ENCODE assay signal across 25 cellular contexts in genomic region chr6:127176175-127176574, GRCh38. TPM values are rescaled to one million over a fixed set of nuclear protein-coding genes. Genes with fewer than 3 reads are reported as not detected.
DNase-seq lines count a peak whose midpoint lies in the region; ATAC-seq, FAIRE-seq and TF ChIP-seq lines count a peak whose summit lies in the region.
"Had no signal": no experiment of that assay in that cellular context is flagged by ENCODE, and none has a peak within 500 bp of the region (broad histone marks: within the 10 kb centered on the region; RNA-seq: fewer than 3 reads in every experiment).

No MANE protein-coding gene starts in this region.

- H3K9me1 ChIP-seq in K562 (ENCODE audit: control insufficient read depth, insufficient read depth, low read length): no peaks in the 10 kb centered on the region

- no peak overlapping the region for H3K18ac ChIP-seq in mesenchymal stem cell (ENCODE audit: low read depth in 1 of 2, low read length in 2 of 2)

- DNase-seq in A549 (ENCODE audit: low read depth in 1 of 2, low spot score in 1 of 2): peak in 1 of 2 experiments; percentile 36
- DNase-seq in GM23248: peak; percentile 46
- DNase-seq in K562 (ENCODE audit: extremely low read depth in 1 of 4, low spot score in 3 of 4): no peak
- peak; percentile 36 for DNase-seq in mesenchymal stem cell
- no peak for DNase-seq in T-helper 17 cell
- DNase-seq in NCI-H1105 treated with DMSO at 0.1 percent for 48 hours (lab: John Stamatoyannopoulos, UW): no peak
- no peak for DNase-seq in naive thymus-derived CD4-positive, alpha-beta T cell
- DNase-seq: activated CD8-positive, alpha-beta T cell treated with anti-CD3 and anti-CD28 coated beads for 36 hours; activated T-cell treated with anti-CD3 and anti-CD28 coated beads, Interleukin-2, amount 50 U/mL, for 4 hours; brain microvascular endothelial cell; Caco-2; H9; KBM-7; NCI-H1417 treated with DMSO at 0.1 percent for 48 hours; NCI-H2171 treated with DMSO at 0.1 percent for 48 hours; stimulated activated CD4-positive, alpha-beta T cell treated with anti-CD3 and anti-CD28 coated beads, Interleukin-2, amount 100 ng/mL, for 24 hours; T-cell had no signal

- H3K36me3 ChIP-seq in GM23248 (ENCODE audit: low read depth): no peaks in the 10 kb centered on the region
- H3K36me3 ChIP-seq in K562 (ENCODE audit: control insufficient read depth, insufficient read depth, low read length): no peaks in the 10 kb centered on the region
- H3K36me3 ChIP-seq in mesenchymal stem cell (ENCODE audit: control insufficient read depth in 1 of 2, insufficient read depth in 2 of 2, low read depth in 1 of 2, low read length in 2 of 2): no peaks in the 10 kb centered on the region
- no peaks in the 10 kb centered on the region for H3K36me3 ChIP-seq in naive thymus-derived CD4-positive, alpha-beta T cell (ENCODE audit: control insufficient read depth in 2 of 3, insufficient read depth in 3 of 3, low read length in 3 of 3)
- H3K36me3 ChIP-seq: brain microvascular endothelial cell, uterus had no signal

- no peaks in the 10 kb centered on the region for H3K9me2 ChIP-seq in GM23248 (ENCODE audit: insufficient read depth)

- in situ Hi-C loops in GM23248 (cut with MboI) (no loop called here), K562 (cut with MboI) (no loop called here)

- H4K20me1 ChIP-seq in GM23248 (ENCODE audit: insufficient read depth) (no peaks in the 10 kb centered on the region), K562 (replicated peaks; ENCODE audit: control insufficient read depth, insufficient read depth, low read length) (no peaks in the 10 kb centered on the region)

- no peak overlapping the region for H3K14ac ChIP-seq in mesenchymal stem cell (ENCODE audit: low read length in 2 of 2)

- H3K9me3 ChIP-seq in A549 (no peaks in the 10 kb centered on the region), GM23248 (ENCODE audit: low read depth) (no peaks in the 10 kb centered on the region), K562 (replicated peaks; ENCODE audit: control insufficient read depth, insufficient read depth, low read depth, low read length) (no peaks in the 10 kb centered on the region), mesenchymal stem cell (ENCODE audit: control insufficient read depth, low read length) (no peaks in the 10 kb centered on the region), T-helper 17 cell (ENCODE audit: control insufficient read depth, low read length, poor library complexity, severe bottlenecking) (no peaks in the 10 kb centered on the region)
- no peaks in the 10 kb centered on the region for H3K9me3 ChIP-seq in naive thymus-derived CD4-positive, alpha-beta T cell (ENCODE audit: control insufficient read depth in 2 of 3, low read length in 3 of 3)
- H3K9me3 ChIP-seq: Caco-2, uterus had no signal

- no TSS peak for BruUV-seq in K562 (replicated peaks; lab: Mats Ljungman, UMichigan)

- H3K9ac ChIP-seq in GM23248 (no peak overlapping the region), K562 (ENCODE audit: insufficient read depth in 1 of 2, low read depth in 2 of 2, low read length in 2 of 2) (no peak overlapping the region), mesenchymal stem cell (ENCODE audit: low read length) (peak overlapping the region; percentile 19)

- H3K4me1 ChIP-seq in A549 (peaks cover 79% of the 10 kb centered on the region), GM23248 (ENCODE audit: insufficient read depth) (peaks cover 60% of the 10 kb centered on the region), K562 (replicated peaks in 1 of 2; ENCODE audit: control insufficient read depth in 2 of 2, insufficient read depth in 2 of 2, low read length in 2 of 2) (no peaks in the 10 kb centered on the region), mesenchymal stem cell (ENCODE audit: control insufficient read depth, insufficient read depth, low read depth, low read length) (no peaks in the 10 kb centered on the region)
- no peaks in the 10 kb centered on the region for H3K4me1 ChIP-seq in naive thymus-derived CD4-positive, alpha-beta T cell (ENCODE audit: control insufficient read depth in 2 of 2, insufficient read depth in 2 of 2, low read length in 2 of 2)
- H3K4me1 ChIP-seq: Caco-2 had no signal

- H3K4me1 Mint-ChIP-seq in T-helper 17 cell: no peaks in the 10 kb centered on the region
- no peaks in the 10 kb centered on the region for H3K4me1 Mint-ChIP-seq in naive thymus-derived CD4-positive, alpha-beta T cell
- H3K4me1 Mint-ChIP-seq: activated naive CD4-positive, alpha-beta T cell treated with anti-CD3 and anti-CD28 coated beads, Interleukin-2, amount 50 U/mL, for 24 hours; T-cell had no signal

- no peaks in the 10 kb centered on the region for H3K79me2 ChIP-seq in GM23248 (ENCODE audit: insufficient read depth)
- no peaks in the 10 kb centered on the region for H3K79me2 ChIP-seq in K562 (ENCODE audit: control insufficient read depth, insufficient read depth, low read length)

- peaks cover 19% of the 10 kb centered on the region for H3K27me3 Mint-ChIP-seq in T-helper 17 cell
- H3K27me3 Mint-ChIP-seq in naive thymus-derived CD4-positive, alpha-beta T cell: peaks cover 18 to 38% (median 26%) of the 10 kb centered on the region in 5 donors

- CTCF ChIA-PET in A549 (lab: Yijun Ruan, JAX): no interaction called here
- CTCF ChIA-PET in K562 (lab: Yijun Ruan, JAX; ENCODE audit: low intra/inter-chr PET ratio): interaction anchor here (0.6 kb wide), 1 partner anchor 99 kb away, joined by 3 read pairs; no protein-coding TSS in a partner anchor
- CTCF ChIA-PET in naive thymus-derived CD4-positive, alpha-beta T cell (lab: Charles Lee): no interaction called here

- peaks cover 27% of the 10 kb centered on the region for H3F3A ChIP-seq in GM23248 (ENCODE audit: insufficient read depth)

- TF ChIP-seq POLR2A in A549 (IDR thresholded peaks at IDR 0.05; ENCODE audit: low read length): no peak
- TF ChIP-seq POLR2A in K562 (conservative IDR thresholded peaks at IDR 0.05): no peak

- H2AFZ ChIP-seq in GM23248 (no peak overlapping the region), K562 (ENCODE audit: low read depth, low read length) (no peak overlapping the region), mesenchymal stem cell (ENCODE audit: low read depth, low read length) (no peak overlapping the region)

- no peak for TF ChIP-seq CTCF in A549 (IDR thresholded peaks at IDR 0.05)
- TF ChIP-seq CTCF in K562 (IDR thresholded peaks at IDR 0.05 in 2 of 3, conservative IDR thresholded peaks at IDR 0.05 in 1 of 3; ENCODE audit: insufficient read depth in 2 of 3, low read depth in 1 of 3, low read length in 3 of 3): no peak

- no peak overlapping the region for H3K23ac ChIP-seq in mesenchymal stem cell (ENCODE audit: low read length in 2 of 2)

- TF ChIP-seq RAD21 in A549 (conservative IDR thresholded peaks at IDR 0.05 in 1 of 2, IDR thresholded peaks at IDR 0.05 in 1 of 2): no peak
- no peak for TF ChIP-seq RAD21 in K562 (CRISPR knock-in tag; conservative IDR thresholded peaks at IDR 0.05 in 1 of 2, IDR thresholded peaks at IDR 0.05 in 1 of 2)

- no peak overlapping the region for H4K91ac ChIP-seq in mesenchymal stem cell (ENCODE audit: low read length)

- TF ChIP-seq EP300 in A549 (IDR thresholded peaks at IDR 0.05) (no peak), K562 (IDR thresholded peaks at IDR 0.05; ENCODE audit: low read length) (no peak)

- no peaks in the 10 kb centered on the region for H3K36me3 Mint-ChIP-seq in T-helper 17 cell (ENCODE audit: low read depth)
- no peaks in the 10 kb centered on the region for H3K36me3 Mint-ChIP-seq in naive thymus-derived CD4-positive, alpha-beta T cell
- H3K36me3 Mint-ChIP-seq: activated naive CD4-positive, alpha-beta T cell treated with anti-CD3 and anti-CD28 coated beads, Interleukin-2, amount 50 U/mL, for 24 hours; T-cell had no signal

- H2BK15ac ChIP-seq in mesenchymal stem cell (ENCODE audit: low read depth, poor library complexity, severe bottlenecking): no peak overlapping the region

- H3K27ac Mint-ChIP-seq in T-helper 17 cell: no peak overlapping the region
- no peak overlapping the region for H3K27ac Mint-ChIP-seq in naive thymus-derived CD4-positive, alpha-beta T cell
- H3K27ac Mint-ChIP-seq: activated CD8-positive, alpha-beta T cell treated with anti-CD3 and anti-CD28 coated beads for 36 hours; activated naive CD4-positive, alpha-beta T cell treated with anti-CD3 and anti-CD28 coated beads, Interleukin-2, amount 50 U/mL, for 24 hours; H9; T-cell had no signal

- no peak overlapping the region for H2BK5ac ChIP-seq in mesenchymal stem cell (ENCODE audit: low read depth, low read length, poor library complexity, severe bottlenecking)

- intact Hi-C loops in K562 (cut with micrococcal nuclease): no loop called here
- intact Hi-C loops in naive thymus-derived CD4-positive, alpha-beta T cell (cut with micrococcal nuclease): no loop called here

- H3K4me3 ChIP-seq in A549: no peak overlapping the region
- no peak overlapping the region for H3K4me3 ChIP-seq in GM23248
- no peak overlapping the region for H3K4me3 ChIP-seq in K562
- H3K4me3 ChIP-seq in mesenchymal stem cell (ENCODE audit: insufficient read depth in 1 of 2, low read depth in 1 of 2, low read length in 2 of 2): no peak overlapping the region
- no peak overlapping the region for H3K4me3 ChIP-seq in naive thymus-derived CD4-positive, alpha-beta T cell (ENCODE audit: low read length)
- H3K4me3 ChIP-seq: GM12878, uterus had no signal

- H3K4me3 Mint-ChIP-seq in T-helper 17 cell: no peak overlapping the region
- no peak overlapping the region for H3K4me3 Mint-ChIP-seq in naive thymus-derived CD4-positive, alpha-beta T cell
- H3K4me3 Mint-ChIP-seq: activated CD8-positive, alpha-beta T cell treated with anti-CD3 and anti-CD28 coated beads for 36 hours; activated naive CD4-positive, alpha-beta T cell treated with anti-CD3 and anti-CD28 coated beads, Interleukin-2, amount 50 U/mL, for 24 hours; activated T-cell treated with anti-CD3 and anti-CD28 coated beads, Interleukin-2, amount 50 U/mL, for 4 hours; H9; T-cell had no signal

- H4K8ac ChIP-seq in mesenchymal stem cell (ENCODE audit: low read length): no peak overlapping the region

- ATAC-seq in A549: peak in 1 of 2 experiments; percentile 17; a peak in 1 of 6 replicates
- no peak for ATAC-seq in K562
- no peak for ATAC-seq in T-helper 17 cell
- no peak for ATAC-seq in GM19035 (IDR thresholded peaks at IDR 0.05; ENCODE audit: unreplicated experiment)
- ATAC-seq in naive thymus-derived CD4-positive, alpha-beta T cell: no peak
- ATAC-seq: activated CD8-positive, alpha-beta T cell treated with anti-CD3 and anti-CD28 coated beads for 36 hours; activated T-cell treated with anti-CD3 and anti-CD28 coated beads, Interleukin-2, amount 50 U/mL, for 4 hours; GM12878; T-cell had no signal

- FAIRE-seq in A549 (lab: Jason Lieb, UNC): no peak
- FAIRE-seq in K562 (lab: Jason Lieb, UNC): no peak
- FAIRE-seq: GM12878, keratinocyte had no signal

- H3K4me2 ChIP-seq in A549 (peak overlapping the region; percentile 63), GM23248 (ENCODE audit: unreplicated experiment) (peak overlapping the region; percentile 40), K562 (ENCODE audit: insufficient read depth, low read length) (no peak overlapping the region), mesenchymal stem cell (ENCODE audit: low read length, poor library complexity, severe bottlenecking) (no peak overlapping the region)

- H3K27ac ChIP-seq in A549: peak overlapping the region; percentile 66 to 81
- H3K27ac ChIP-seq in GM23248: peak overlapping the region; percentile 26; the same call in 1 of the 2 replicates
- H3K27ac ChIP-seq in K562 (ENCODE audit: extremely low read depth, low read depth, low read length): no peak overlapping the region
- H3K27ac ChIP-seq in mesenchymal stem cell (ENCODE audit: low read length, poor library complexity, severe bottlenecking): no peak overlapping the region
- H3K27ac ChIP-seq in naive thymus-derived CD4-positive, alpha-beta T cell (ENCODE audit: low read depth, low read length): no peak overlapping the region
- H3K27ac ChIP-seq: VCaP had no signal

- H3K79me1 ChIP-seq in mesenchymal stem cell (replicated peaks; ENCODE audit: low read length, poor library complexity, severe bottlenecking): no peaks in the 10 kb centered on the region

- H3K9me3 Mint-ChIP-seq in naive thymus-derived CD4-positive, alpha-beta T cell: no peaks in the 10 kb centered on the region
- H3K9me3 Mint-ChIP-seq: activated CD8-positive, alpha-beta T cell treated with anti-CD3 and anti-CD28 coated beads for 36 hours; activated naive CD4-positive, alpha-beta T cell treated with anti-CD3 and anti-CD28 coated beads, Interleukin-2, amount 50 U/mL, for 24 hours; activated T-cell treated with anti-CD3 and anti-CD28 coated beads, Interleukin-2, amount 50 U/mL, for 4 hours; H9; T-cell had no signal

- H2BK12ac ChIP-seq in mesenchymal stem cell (ENCODE audit: low read length in 2 of 2): no peak overlapping the region

- H3K4ac ChIP-seq in mesenchymal stem cell (ENCODE audit: low read depth in 1 of 2, low read length in 2 of 2): no peak overlapping the region

- 29% methylated on average over 2 of the region's 2 CpGs for WGBS in A549 (ENCODE audit: missing lambda C conversion rate)
- WGBS in GM23248 (ENCODE audit: low coverage in 1 of 2, low lambda C conversion rate in 2 of 2, missing lambda C conversion rate in 2 of 2), 2 experiments: 30 to 36% methylated on average over 2 of the region's 2 CpGs
- WGBS in K562 (ENCODE audit: insufficient coverage, low coverage, missing lambda C conversion rate): 0% methylated on average over 2 of the region's 2 CpGs
- WGBS in mesenchymal stem cell: 0% methylated on average over 1 of the region's 2 CpGs

- H3K27me3 ChIP-seq in GM23248 (replicated peaks; ENCODE audit: insufficient read depth) (no peaks in the 10 kb centered on the region), K562 (ENCODE audit: control insufficient read depth in 2 of 2, insufficient read depth in 2 of 2, low read length in 2 of 2) (no peaks in the 10 kb centered on the region), mesenchymal stem cell (ENCODE audit: control insufficient read depth in 1 of 2, insufficient read depth in 1 of 2, low read length in 2 of 2) (no peaks in the 10 kb centered on the region)
- peaks cover 0 to 9% of the 10 kb centered on the region in 2 donors for H3K27me3 ChIP-seq in naive thymus-derived CD4-positive, alpha-beta T cell (ENCODE audit: control insufficient read depth in 2 of 2, insufficient read depth in 2 of 2, low read length in 2 of 2)
- H3K27me3 ChIP-seq: brain microvascular endothelial cell, uterus had no signal

- no peak overlapping the region for H2AK5ac ChIP-seq in mesenchymal stem cell (ENCODE audit: low read length, severe bottlenecking)

- POLR2A ChIA-PET in A549 (lab: Yijun Ruan, JAX): no interaction called here
- POLR2A ChIA-PET in K562 (lab: Yijun Ruan, JAX): no interaction called here
- POLR2A ChIA-PET in naive thymus-derived CD4-positive, alpha-beta T cell (lab: Charles Lee): no interaction called here

- no peak overlapping the region for H2BK120ac ChIP-seq in mesenchymal stem cell (ENCODE audit: low read depth, low read length)

RNA-seq across cellular contexts. Expression of gene RSPO3, which starts 57.7 kb away (rescaled TPM):
- polyA plus RNA-seq in A549 (2011; rRNA removed) (32.4 and 48.9 TPM in 2 replicates), A549 (2017; fragmentation: RNase III; extraction: RNeasy Plus Mini Kit Qiagen cat#74134 plus additional on column Dnase treatment) (119 to 128 TPM (median 120 TPM) in 3 replicates), GM23248 (2016; fragmentation: Nextera tagmentation; extraction: Ambion mirVana) (2.9 and 4.1 TPM in 2 replicates), K562 (2011; rRNA removed) (not detected in 2 replicates), K562 (2014; fragmentation: Illumina TruSeq; extraction: Trizol) (not detected in 2 replicates), K562 (2014; fragmentation: Nextera tagmentation; extraction: Ambion mirVana) (not detected), K562 (2014; rRNA removed) (not detected in 2 replicates)
- polyA plus RNA-seq in A549 (2012; cell fraction: cytosol; rRNA removed): 12.8 and 15.7 TPM in 2 replicates
- polyA plus RNA-seq in A549 (2012; cell fraction: nucleus; rRNA removed): 6.7 and 9.7 TPM in 2 replicates
- polyA minus RNA-seq in A549 (2011; rRNA and poly(A)+ RNA removed): 30.3 and 32.6 TPM in 2 replicates
- 0.13 and 1.4 TPM in 2 replicates for total RNA-seq in GM23248 (2014; rRNA removed; shearing (Covaris generic))
- not detected in 2 replicates for total RNA-seq in K562 (2011; cell fraction: chromatin; rRNA removed; ENCODE audit: low replicate concordance)
- total RNA-seq in K562 (2011; cell fraction: nucleolus; rRNA removed): not detected in 2 replicates
- total RNA-seq in K562 (2011; cell fraction: nucleoplasm; rRNA removed): not detected in 2 replicates
- total RNA-seq in K562 (2014; rRNA removed) (not detected in 2 replicates), K562 (2014; rRNA removed; fragmentation: Illumina TruSeq; extraction: Trizol) (not detected in 2 replicates), K562 (2015; rRNA removed; fragmentation: Illumina TruSeq; extraction: Trizol) (not detected in 2 replicates), K562 (2021) (not detected in 2 replicates), T-helper 17 cell (not detected)
- polyA plus RNA-seq in K562 (2011; cell fraction: cytosol; rRNA removed): not detected in 2 replicates
- not detected in 2 replicates for polyA plus RNA-seq in K562 (2011; cell fraction: nucleus; rRNA removed)
- not detected in 2 replicates for polyA plus RNA-seq in K562 (2012)
- polyA minus RNA-seq in K562 (2011; rRNA and poly(A)+ RNA removed): not detected in 2 replicates
- polyA minus RNA-seq in K562 (2011; cell fraction: cytosol; rRNA and poly(A)+ RNA removed): not detected in 2 replicates
- not detected in 2 replicates for polyA minus RNA-seq in K562 (2011; cell fraction: nucleus; rRNA and poly(A)+ RNA removed)
- 2.1 TPM for polyA plus RNA-seq in mesenchymal stem cell (2013, experiment 1 of 2)
- 2.4 TPM for polyA plus RNA-seq in mesenchymal stem cell (2013, experiment 2 of 2)
- total RNA-seq in naive thymus-derived CD4-positive, alpha-beta T cell: not detected
- polyA plus RNA-seq in naive thymus-derived CD4-positive, alpha-beta T cell: not detected
- total RNA-seq: activated CD8-positive, alpha-beta T cell treated with anti-CD3 and anti-CD28 coated beads for 36 hours; activated T-cell treated with anti-CD3 and anti-CD28 coated beads, Interleukin-2, amount 50 U/mL, for 4 hours; dermis microvascular lymphatic vessel endothelial cell; G401; GM12878; H9; T-cell had no signal
- polyA plus RNA-seq: keratinocyte had no signal

Comparison
In these comparisons a context has a peak if more than half of its experiments do, and no peak if none do; other contexts are left out.
1. DNase-seq: peak in GM23248 (single experiment) and mesenchymal stem cell (single experiment); none in K562 (0 of 4), T-helper 17 cell (0 of 3), NCI-H1105 treated with DMSO at 0.1 percent for 48 hours (single experiment) and naive thymus-derived CD4-positive, alpha-beta T cell (0 of 9).
2. H3K27ac ChIP-seq: peak in A549 (2 of 2) and GM23248 (single experiment); none in K562 (single experiment), mesenchymal stem cell (single experiment) and naive thymus-derived CD4-positive, alpha-beta T cell (single experiment).
3. H3K4me2 ChIP-seq: peak in A549 (single experiment) and GM23248 (single experiment); none in K562 (single experiment) and mesenchymal stem cell (single experiment).
4. Of the 35 proteins assayed by ChIP-seq in both K562 and A549: peak only in K562: KDM1A; only in A549: MAFK; in both: none; in neither: 33.